ENCODE assay signal across 8 cellular contexts in genomic region chr1:200670215-200671118, GRCh38. TPM values are rescaled to one million over a fixed set of nuclear protein-coding genes. Genes with fewer than 3 reads are reported as not detected.
DNase-seq lines count a peak whose midpoint lies in the region; ATAC-seq and TF ChIP-seq lines count a peak whose summit lies in the region.

No MANE protein-coding gene starts in this region.

- no peak for TF ChIP-seq POLR2A in adrenal gland (IDR thresholded peaks at IDR 0.05)
- no peak for TF ChIP-seq POLR2A in prostate gland (IDR thresholded peaks at IDR 0.05)

- DNase-seq in BE2C (peak; percentile 63), NCI-H526 treated with DMSO at 0.1 percent for 48 hours (lab: John Stamatoyannopoulos, UW) (peak; percentile 28), adrenal gland (peak in 5 of 7 donors; percentile 47 to 76 (median 58)), hepatic stellate cell (ENCODE audit: low spot score) (peak; percentile 60), prostate gland (ENCODE audit: low spot score) (peak; percentile 53), posterior vena cava (ENCODE audit: low spot score) (no peak)

- 15 to 16% (median 15%) methylated on average over 16 of the region's 16 CpGs for WGBS in adrenal gland, 4 donors
- WGBS in prostate gland = 8% methylated on average over 16 of the region's 16 CpGs

- H3K36me3 ChIP-seq in BE2C (peaks cover 8% of the 10 kb centered on the region), adrenal gland (replicated peaks in 1 of 2) (no peaks in the 10 kb centered on the region), prostate gland (no peaks in the 10 kb centered on the region)

- peak overlapping the region; percentile 79 to 100 (median 97) for H3K27ac ChIP-seq in adrenal gland
- H3K27ac ChIP-seq in prostate gland = peak overlapping the region; percentile 95 to 98

- ATAC-seq in GM18517 (IDR thresholded peaks at IDR 0.05; ENCODE audit: unreplicated experiment) (peak; percentile 17), HG03103 (IDR thresholded peaks at IDR 0.05; ENCODE audit: low read depth, unreplicated experiment) (peak; percentile 17)

- H3K27me3 ChIP-seq in BE2C (no peaks in the 10 kb centered on the region), adrenal gland (no peaks in the 10 kb centered on the region), prostate gland (replicated peaks; ENCODE audit: insufficient read depth) (no peaks in the 10 kb centered on the region)

- H3K4me3 ChIP-seq in BE2C (ENCODE audit: low read depth, low read length) (peak overlapping the region; percentile 75), adrenal gland (peak overlapping the region in 3 of 4 donors; percentile 28 to 76 (median 62)), prostate gland (peak overlapping the region; percentile 70 to 88)

- intact Hi-C loops in adrenal gland (cut with DNase I) (loop anchor here in 1 of 2 donors (2.0 kb wide), 1 partner anchor 68 kb away; the partner anchor contains the start of gene CAMSAP2), prostate gland (cut with DNase I) (no loop called here), posterior vena cava (cut with DNase I) (loop anchor here in 1 of 2 donors (10.0 kb wide), 1 partner anchor 64 kb away; the partner anchor contains the start of gene CAMSAP2)

- H3K4me1 ChIP-seq in BE2C (peaks cover 5% of the 10 kb centered on the region; the same call in 1 of the 2 replicates), adrenal gland (replicated peaks in 1 of 2) (peaks cover 10 to 26% of the 10 kb centered on the region in 2 donors), prostate gland (replicated peaks) (no peaks in the 10 kb centered on the region)

- H3K9me3 ChIP-seq in BE2C (no peaks in the 10 kb centered on the region), adrenal gland (replicated peaks in 1 of 3) (no peaks in the 10 kb centered on the region), prostate gland (no peaks in the 10 kb centered on the region)

- TF ChIP-seq CTCF in BE2C (IDR thresholded peaks at IDR 0.05; ENCODE audit: low read depth, low read length) (no peak), adrenal gland (IDR thresholded peaks at IDR 0.05) (peak in 1 of 6 experiments; percentile 1), prostate gland (IDR thresholded peaks at IDR 0.05) (no peak)

RNA-seq across cellular contexts. Expression of gene DDX59, which starts 0.8 kb away (rescaled TPM):
- polyA plus RNA-seq in BE2C (2012; ENCODE audit: insufficient read depth, insufficient read length, low read depth) = 6.8 TPM
- total RNA-seq in adrenal gland (10 to 100 TPM; 13.5 to 32.0 (median 24.0) TPM), prostate gland (10 to 100 TPM; 19.5 to 28.1 TPM), posterior vena cava (10 to 100 TPM; 27.1 to 27.6 TPM)
- 10 to 100 TPM; 34.5 to 46.1 (median 36.9) TPM for polyA plus RNA-seq in adrenal gland

RNA-seq across cellular contexts. Expression of gene KIF14, which starts 49.9 kb away (rescaled TPM):
- 1.7 TPM for polyA plus RNA-seq in BE2C (2012; ENCODE audit: insufficient read depth, insufficient read length, low read depth)
- total RNA-seq in adrenal gland (1 to 10 TPM in 2 of 8 donors, under 1 TPM in 6; 0.11 to 1.2 (median 0.33) TPM), prostate gland (1 to 10 TPM in 1 of 2 donors, under 1 TPM in 1; 0.23 to 1.7 TPM), posterior vena cava (under 1 TPM; 0.14 to 0.32 TPM)
- under 1 TPM; 0.07 to 0.33 (median 0.08) TPM for polyA plus RNA-seq in adrenal gland
